In the genomic region with DNA sequence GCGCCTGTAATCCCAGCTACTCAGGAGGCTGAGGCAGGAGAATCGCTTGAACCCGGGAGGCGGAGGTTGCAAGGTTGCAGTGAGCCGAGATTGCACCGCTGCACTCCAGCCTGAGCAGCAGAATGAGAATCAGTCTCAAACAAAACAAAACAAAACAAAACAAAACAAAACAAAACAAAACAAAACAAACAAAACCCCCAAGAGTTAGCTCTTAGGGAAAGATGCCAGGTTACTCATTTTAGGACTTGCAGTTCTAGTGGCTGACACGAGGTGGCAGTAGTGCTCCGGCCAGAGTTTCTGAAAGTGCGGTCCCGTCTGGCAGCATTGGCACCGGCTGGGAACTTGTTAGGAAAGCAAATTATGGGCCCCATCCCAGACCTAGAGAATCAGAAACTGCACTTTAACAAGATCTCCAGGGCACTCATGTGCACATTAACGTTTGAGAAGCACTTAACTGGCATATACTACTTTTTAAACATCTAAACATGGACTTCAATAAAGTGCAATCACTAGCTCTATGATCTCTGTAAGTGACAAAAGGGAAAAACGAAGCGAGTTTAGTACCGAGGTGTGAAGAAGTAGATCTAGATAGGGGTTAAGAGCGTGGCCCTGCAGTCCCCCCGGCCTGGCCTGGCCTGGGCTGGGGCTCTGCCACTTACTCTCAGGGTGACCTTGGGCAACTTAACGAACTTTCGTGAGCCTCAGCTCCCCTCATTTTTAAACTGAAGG, we compare ENCODE assay signal across 8 cellular contexts. TPM values are rescaled to one million over a fixed set of nuclear protein-coding genes. Genes with fewer than 3 reads are reported as not detected.
DNase-seq lines count a peak whose midpoint lies in the region; ATAC-seq and TF ChIP-seq lines count a peak whose summit lies in the region.

No MANE protein-coding gene starts in this region.

- H3K27me3 Mint-ChIP-seq in Calu3 (ENCODE audit: unreplicated experiment): peaks cover 33% of the 10 kb centered on the region

- H3K27ac Mint-ChIP-seq in Calu3 (ENCODE audit: unreplicated experiment): no peak overlapping the region

- in situ Hi-C loops in SK-MEL-5 (cut with HindIII; ENCODE audit: low pct_unique_long_range_greater_than_20kb, low sequenced_read_pairs) (no loop called here), transverse colon (cut with MboI; ENCODE audit: low pct_ligation_motif_present in 1 of 4, low pct_unique_long_range_greater_than_20kb in 1 of 4, low sequenced_read_pairs in 3 of 4) (loop anchor here (5.0 to 25.0 kb wide), 3 partner anchors 82 to 537 kb away; no protein-coding TSS in a partner anchor)

- no peaks in the 10 kb centered on the region for H3K36me3 Mint-ChIP-seq in Calu3 (ENCODE audit: insufficient read depth, unreplicated experiment)

- no peaks in the 10 kb centered on the region for H3K27me3 ChIP-seq in transverse colon

- no peak overlapping the region for H3K4me3 ChIP-seq in transverse colon

- H3K36me3 ChIP-seq in transverse colon: no peaks in the 10 kb centered on the region

- intact Hi-C loops in Calu3 (cut with micrococcal nuclease; ENCODE audit: unreplicated experiment) (loop anchor here (1.0 kb wide), 1 partner anchor 84 kb away; no protein-coding TSS in a partner anchor), transverse colon (cut with DNase I; ENCODE audit: low total_unique reads) (no loop called here)

- H3K27ac ChIP-seq in transverse colon: no peak overlapping the region

- no peak overlapping the region for H3K4me3 Mint-ChIP-seq in Calu3 (ENCODE audit: low read depth, unreplicated experiment)

- H3K9me3 Mint-ChIP-seq in Calu3 (ENCODE audit: low read depth, unreplicated experiment): peaks cover 3% of the 10 kb centered on the region

- CTCF ChIA-PET in Calu3 (lab: Charles Lee): interaction anchor here (0.5 to 1.9 kb wide), 10 partner anchors 22 to 131 kb away, joined by 3 to 18 read pairs (median 4); no protein-coding TSS in a partner anchor

- DNase-seq in Calu3 (peak; percentile 71), HuH-7 (ENCODE audit: low spot score) (peak; percentile 47), SK-MEL-5 (ENCODE audit: low read depth, low spot score) (peak; percentile 74), glomerular visceral epithelial cell (ENCODE audit: extremely low spot score) (peak; percentile 65), pons (ENCODE audit: low spot score) (peak; percentile 72), transverse colon (peak; percentile 78)
- peak; percentile 81 for DNase-seq in activated naive CD4-positive, alpha-beta T cell treated with Interleukin-2 at 50 U/mL for 16 hours

- TF ChIP-seq CTCF in Calu3 (IDR thresholded peaks at IDR 0.05; ENCODE audit: unreplicated experiment) (peak; percentile 88), transverse colon (IDR thresholded peaks at IDR 0.05) (peak; percentile 96 to 99 (median 98))

- BruUV-seq in Calu3 (replicated peaks; lab: Mats Ljungman, UMichigan): no TSS peak

- ATAC-seq in GM18861 (IDR thresholded peaks at IDR 0.05; ENCODE audit: unreplicated experiment): no peak

- H3K9me3 ChIP-seq in transverse colon: no peaks in the 10 kb centered on the region

- WGBS in transverse colon (ENCODE audit: low coverage in 1 of 2), 2 donors: 23 to 45% methylated on average over 7 to 19 of the region's 19 CpGs

- no peak for TF ChIP-seq EP300 in transverse colon (IDR thresholded peaks at IDR 0.05; ENCODE audit: low read depth)

- TF ChIP-seq POLR2A in transverse colon (IDR thresholded peaks at IDR 0.05): no peak

- H3K4me1 Mint-ChIP-seq in Calu3 (ENCODE audit: low read depth, unreplicated experiment): peaks cover 12% of the 10 kb centered on the region

- peaks cover 0 to 10% (median 5%) of the 10 kb centered on the region in 4 donors for H3K4me1 ChIP-seq in transverse colon

RNA-seq across cellular contexts. Expression of gene TNFRSF1B, which starts 41.9 kb away (rescaled TPM):
- 1.3 and 2.9 TPM in 2 replicates for total RNA-seq in Calu3 (2022)
- 4.4 and 5.0 TPM in 2 replicates for total RNA-seq in SK-MEL-5 (2014; rRNA removed; shearing (Covaris generic))
- 9.9 and 10.0 TPM in 2 replicates for polyA plus RNA-seq in SK-MEL-5 (2015; cell fraction: cytosol; rRNA removed)
- polyA plus RNA-seq in SK-MEL-5 (2015; cell fraction: nucleus; rRNA removed): 1.3 and 3.4 TPM in 2 replicates
- 10 to 100 TPM; 11.1 to 17.3 (median 15.3) TPM for total RNA-seq in transverse colon
